ENCODE assay signal across 33 cellular contexts in genomic region chr3:29576675-29577074, GRCh38.
"Had no signal": no experiment of that assay in that cellular context is flagged by ENCODE, and none has a peak within 500 bp of the region (broad histone marks: within the 10 kb centered on the region; RNA-seq: fewer than 3 reads in every experiment).

No MANE protein-coding gene starts in this region.

- H3K9me3 ChIP-seq: Peyer's patch had no signal

- H3K27ac ChIP-seq: brain microvascular endothelial cell, Peyer's patch, VCaP had no signal

- DNase-seq: activated B cell treated with CpG ODN at 0.5 μM for 24 hours; activated CD4-positive, alpha-beta memory T cell treated with anti-CD3 and anti-CD28 coated beads, Interleukin-2, amount 10 ng/mL, durations not matched to agents 7 days and 5 days; activated CD4-positive, alpha-beta T cell treated with anti-CD3 and anti-CD28 coated beads for 48 hours; activated CD4-positive, CD25-positive, alpha-beta regulatory T cell treated with anti-CD3 and anti-CD28 coated beads, Interleukin-2, amount 50 U/mL, for 72 hours; activated CD8-positive, alpha-beta memory T cell treated with anti-CD3 and anti-CD28 coated beads for 24 hours; activated CD8-positive, alpha-beta memory T cell treated with anti-CD3 and anti-CD28 coated beads, Interleukin-2, amount 10 ng/mL, durations not matched to agents 7 days and 5 days; activated CD8-positive, alpha-beta memory T cell treated with anti-CD3 and anti-CD28 coated beads, Interleukin-2, amount 50 U/mL, for 48 hours; activated effector memory CD4-positive, alpha-beta T cell treated with anti-CD3 and anti-CD28 coated beads, Interleukin-2, amount 50 U/mL, for 16 hours; activated naive CD4-positive, alpha-beta T cell; activated naive CD4-positive, alpha-beta T cell treated with anti-CD3 and anti-CD28 coated beads, Interleukin-2, amount 50 U/mL, for 16 hours; activated naive CD8-positive, alpha-beta T cell treated with anti-CD3 and anti-CD28 coated beads for 36 hours; activated T-cell treated with anti-CD3 and anti-CD28 coated beads, Interleukin-2, amount 50 U/mL, for 48 hours; amniotic stem cell; brain microvascular endothelial cell; Kasumi-1; KG1; MM.1S; MV-4-11; NCI-H1092; NCI-H1436 treated with DMSO at 0.1 percent for 48 hours; NCI-H1694 treated with DMSO at 0.1 percent for 48 hours; NCI-H2029; NCI-H345; NCI-H524 treated with DMSO at 0.1 percent for 48 hours; NK-92 treated with Interleukin-12 subunit alpha and Interleukin-12 subunit beta, amount 100 ng/mL, for 24 hours; PC-3; Peyer's patch; RPMI8226; SW 1271; T-helper 1 cell; T-helper 2 cell; T-helper 9 cell had no signal

- H3K36me3 ChIP-seq: brain microvascular endothelial cell, Peyer's patch had no signal

- H3K27me3 ChIP-seq: brain microvascular endothelial cell, Peyer's patch had no signal

- H3K4me1 ChIP-seq: Peyer's patch had no signal

- ATAC-seq: activated CD8-positive, alpha-beta memory T cell treated with anti-CD3 and anti-CD28 coated beads, Interleukin-2, amount 10 ng/mL, durations not matched to agents 7 days and 5 days; PC-3 had no signal

- H3K4me3 ChIP-seq: Peyer's patch had no signal
